In genomic region chr6:294656-295565, GRCh38 we compare ENCODE assay signal across 21 cellular contexts. TPM values are rescaled to one million over a fixed set of nuclear protein-coding genes. Genes with fewer than 3 reads are reported as not detected.
A peak's percentile ranks its signal among the peaks of the same experiment; 100 is the strongest.
DNase-seq lines count a peak whose midpoint lies in the region; ATAC-seq and TF ChIP-seq lines count a peak whose summit lies in the region.
"Had no signal": no experiment of that assay in that cellular context is flagged by ENCODE, and none has a peak within 500 bp of the region (broad histone marks: within the 10 kb centered on the region; RNA-seq: fewer than 3 reads in every experiment).

No MANE protein-coding gene starts in this region.

- ATAC-seq in activated T-cell treated with anti-CD3 and anti-CD28 coated beads, Interleukin-2, amount 50 U/mL, for 4 hours = no peak
- no peak for ATAC-seq in HG02610 (IDR thresholded peaks at IDR 0.05; ENCODE audit: unreplicated experiment)
- ATAC-seq: body of pancreas; naive thymus-derived CD4-positive, alpha-beta T cell had no signal

- no peaks in the 10 kb centered on the region for H3K36me3 Mint-ChIP-seq in activated T-cell treated with anti-CD3 and anti-CD28 coated beads, Interleukin-2, amount 50 U/mL, for 4 hours (ENCODE audit: insufficient read depth)
- H3K36me3 Mint-ChIP-seq in dendritic cell treated with granulocyte-macrophage colony-stimulating factor and Interleukin-4, amounts not matched to agents 40 ng/mL and 50 ng/mL, for 4 days (ENCODE audit: low read depth) = peaks cover 16% of the 10 kb centered on the region

- H3K9me3 Mint-ChIP-seq in activated T-cell treated with anti-CD3 and anti-CD28 coated beads, Interleukin-2, amount 50 U/mL, for 4 hours = no peaks in the 10 kb centered on the region
- no peaks in the 10 kb centered on the region for H3K9me3 Mint-ChIP-seq in dendritic cell treated with granulocyte-macrophage colony-stimulating factor and Interleukin-4, amounts not matched to agents 40 ng/mL and 50 ng/mL, for 4 days
- H3K9me3 Mint-ChIP-seq: activated B cell treated with CpG ODN at 0.5 μM for 24 hours; T-helper 1 cell treated with Interleukin-12 subunit alpha and Interleukin-12 subunit beta and Interleukin-4 antibody, amounts not matched to agents 30 μg/mL and 1 μg/mL, for 36 hours had no signal

- no peak overlapping the region for H3K4me3 ChIP-seq in NB4 (ENCODE audit: low read depth, low read length)
- peak overlapping the region in 1 of 8 donors; percentile 0 for H3K4me3 ChIP-seq in spleen
- H3K4me3 ChIP-seq: body of pancreas had no signal

- intact Hi-C loops in dendritic cell treated with granulocyte-macrophage colony-stimulating factor and Interleukin-4, amounts not matched to agents 40 ng/mL and 50 ng/mL, for 4 days (cut with micrococcal nuclease) = loop anchor here (5.0 kb wide), 1 partner anchor 97 kb away; the partner anchor contains the start of gene IRF4
- intact Hi-C loops in spleen (cut with DNase I; ENCODE audit: low total_unique reads) = no loop called here

- H3K4me3 Mint-ChIP-seq in activated T-cell treated with anti-CD3 and anti-CD28 coated beads, Interleukin-2, amount 50 U/mL, for 4 hours = peak overlapping the region; percentile 11
- peak overlapping the region; percentile 45 for H3K4me3 Mint-ChIP-seq in dendritic cell treated with granulocyte-macrophage colony-stimulating factor and Interleukin-4, amounts not matched to agents 40 ng/mL and 50 ng/mL, for 4 days
- H3K4me3 Mint-ChIP-seq: HFFc6; T-helper 1 cell treated with Interleukin-12 subunit alpha and Interleukin-12 subunit beta and Interleukin-4 antibody, amounts not matched to agents 30 μg/mL and 1 μg/mL, for 36 hours had no signal

- POLR2A ChIA-PET in GM10248 (lab: Yijun Ruan, JAX) = interaction anchor here (0.6 to 2.6 kb wide), 2 partner anchors 97 to 107 kb away, joined by 3 to 24 read pairs; partner anchors contain the start of gene IRF4

- H3K36me3 ChIP-seq in spleen = no peaks in the 10 kb centered on the region

- H3K27ac ChIP-seq in spleen = peak overlapping the region; percentile 3 to 98 (median 96)
- H3K27ac ChIP-seq: body of pancreas had no signal

- no peaks in the 10 kb centered on the region for H3K27me3 Mint-ChIP-seq in activated T-cell treated with anti-CD3 and anti-CD28 coated beads, Interleukin-2, amount 50 U/mL, for 4 hours (ENCODE audit: low read depth)
- H3K27me3 Mint-ChIP-seq in dendritic cell treated with granulocyte-macrophage colony-stimulating factor and Interleukin-4, amounts not matched to agents 40 ng/mL and 50 ng/mL, for 4 days = no peaks in the 10 kb centered on the region
- H3K27me3 Mint-ChIP-seq: activated B cell treated with CpG ODN at 0.5 μM for 24 hours; naive thymus-derived CD4-positive, alpha-beta T cell had no signal

- TF ChIP-seq POLR2A in NB4 (IDR thresholded peaks at IDR 0.05; ENCODE audit: extremely low read depth, insufficient read length) = no peak
- no peak for TF ChIP-seq POLR2A in spleen (IDR thresholded peaks at IDR 0.05)

- no peak for DNase-seq in activated T-cell treated with anti-CD3 and anti-CD28 coated beads, Interleukin-2, amount 50 U/mL, for 4 hours
- DNase-seq in activated T-cell treated with anti-CD3 and anti-CD28 coated beads, Interleukin-2, amount 50 U/mL, for 1 hour = no peak
- DNase-seq in NB4 (ENCODE audit: low read depth) (peak; percentile 61), spleen (no peak), GM10248 (ENCODE audit: extremely low spot score) (no peak), kidney tubule cell (ENCODE audit: low spot score) (no peak)
- DNase-seq: activated B cell treated with CpG ODN at 0.5 μM for 24 hours; activated naive CD4-positive, alpha-beta T cell treated with Interleukin-2 at 50 U/mL for 16 hours; body of pancreas; dermis blood vessel endothelial cell; DMS79 treated with DMSO at 0.1 percent for 48 hours; HFFc6; MV-4-11; naive thymus-derived CD4-positive, alpha-beta T cell; NCI-H2081; NCI-H510A; SHP77 treated with DMSO at 0.1 percent for 48 hours; stimulated activated naive CD4-positive, alpha-beta T cell had no signal

- CTCF ChIA-PET in GM10248 (lab: Yijun Ruan, JAX) = interaction anchor here (1.3 to 3.4 kb wide), 9 partner anchors 11 to 106 kb away, joined by 3 to 23 read pairs (median 5); no protein-coding TSS in a partner anchor

- TF ChIP-seq CTCF in NB4 (IDR thresholded peaks at IDR 0.05; ENCODE audit: low read depth, low read length) = no peak
- TF ChIP-seq CTCF in spleen (IDR thresholded peaks at IDR 0.05 in 8 of 11, conservative IDR thresholded peaks at IDR 0.05 in 3 of 11) = no peak
- TF ChIP-seq CTCF in GM10248 (IDR thresholded peaks at IDR 0.05; ENCODE audit: control extremely low read depth, extremely low read depth, low read depth, missing control alignments) = no peak

- H3K4me1 Mint-ChIP-seq in activated T-cell treated with anti-CD3 and anti-CD28 coated beads, Interleukin-2, amount 50 U/mL, for 4 hours (ENCODE audit: low read depth) = peaks cover 58% of the 10 kb centered on the region
- peaks cover 39% of the 10 kb centered on the region for H3K4me1 Mint-ChIP-seq in dendritic cell treated with granulocyte-macrophage colony-stimulating factor and Interleukin-4, amounts not matched to agents 40 ng/mL and 50 ng/mL, for 4 days (ENCODE audit: low read depth)

- no peaks in the 10 kb centered on the region for H3K27me3 ChIP-seq in spleen (replicated peaks in 1 of 7)
- H3K27me3 ChIP-seq: body of pancreas had no signal

- 81 to 88% (median 83%) methylated on average over 17 of the region's 17 CpGs for WGBS in spleen, 5 donors

- H3K9me3 ChIP-seq in spleen = no peaks in the 10 kb centered on the region
- H3K9me3 ChIP-seq: body of pancreas had no signal

- H3K4me1 ChIP-seq in spleen = peaks cover 53 to 89% (median 84%) of the 10 kb centered on the region in 6 donors

- H3K27ac Mint-ChIP-seq in dendritic cell treated with granulocyte-macrophage colony-stimulating factor and Interleukin-4, amounts not matched to agents 40 ng/mL and 50 ng/mL, for 4 days = peak overlapping the region; percentile 66
- H3K27ac Mint-ChIP-seq: HFFc6; T-helper 1 cell treated with Interleukin-12 subunit alpha and Interleukin-12 subunit beta and Interleukin-4 antibody, amounts not matched to agents 30 μg/mL and 1 μg/mL, for 36 hours had no signal

RNA-seq across cellular contexts. Expression of gene DUSP22, which starts 2.6 kb away (rescaled TPM):
- total RNA-seq in activated T-cell treated with anti-CD3 and anti-CD28 coated beads, Interleukin-2, amount 50 U/mL, for 4 hours = 10 to 100 TPM; 27.5 to 32.5 (median 30.9) TPM
- 100 to 1,000 TPM in 1 of 7 donors, 10 to 100 TPM in 6; 60.5 to 120 (median 75.5) TPM for total RNA-seq in spleen
- polyA plus RNA-seq in spleen = 10 to 100 TPM; 41.2 to 65.7 (median 46.8) TPM
